Comparison of ENCODE assay signal across 23 cellular contexts in the genomic region with DNA sequence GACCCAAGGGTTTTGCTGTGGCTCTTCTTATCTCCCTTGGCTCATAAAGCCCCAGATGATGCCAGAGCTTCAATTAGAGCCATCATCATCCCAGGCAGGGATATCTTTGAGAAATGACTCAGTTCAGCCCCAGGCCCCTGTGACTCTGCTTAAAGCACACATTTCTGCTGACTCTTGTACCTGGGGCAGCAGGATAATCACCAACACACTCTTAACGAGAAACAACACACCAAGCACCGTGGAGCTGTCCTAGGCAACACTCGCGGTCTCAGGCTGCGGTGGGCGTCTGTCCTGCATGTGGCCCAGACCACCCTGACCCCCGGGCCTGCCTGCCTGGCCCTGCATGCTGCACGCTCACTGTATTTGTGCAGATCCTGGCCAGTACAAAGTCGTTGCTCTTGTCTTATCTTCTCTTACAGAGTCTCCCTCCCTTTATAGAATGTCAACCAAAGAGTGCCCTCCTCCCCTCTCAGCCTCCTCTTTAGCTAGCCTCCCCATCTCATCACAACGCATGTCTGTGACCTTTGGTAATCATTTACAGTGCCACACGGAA.
DNase-seq lines count a peak whose midpoint lies in the region; ATAC-seq and TF ChIP-seq lines count a peak whose summit lies in the region.
"Had no signal": no experiment of that assay in that cellular context is flagged by ENCODE, and none has a peak within 500 bp of the region (broad histone marks: within the 10 kb centered on the region; RNA-seq: fewer than 3 reads in every experiment).

No MANE protein-coding gene starts in this region.

- H3K27me3 ChIP-seq in heart left ventricle: no peaks in the 10 kb centered on the region
- H3K27me3 ChIP-seq: adrenal gland, cardiac muscle cell, thyroid gland had no signal

- H3K4me3 ChIP-seq in heart left ventricle: no peak overlapping the region
- H3K4me3 ChIP-seq: adrenal gland, cardiac muscle cell, thyroid gland had no signal

- peaks cover 15% of the 10 kb centered on the region for H3K36me3 Mint-ChIP-seq in T-helper 17 cell (ENCODE audit: low read depth)
- H3K36me3 Mint-ChIP-seq: mesothelial cell of epicardium, natural killer cell had no signal

- H3K27ac Mint-ChIP-seq in T-helper 17 cell: peak overlapping the region; percentile 24
- H3K27ac Mint-ChIP-seq: CD4-positive, alpha-beta T cell; dendritic cell treated with granulocyte-macrophage colony-stimulating factor and Interleukin-4, amounts not matched to agents 40 ng/mL and 50 ng/mL, for 4 days; mesothelial cell of epicardium; natural killer cell had no signal

- H3K4me3 Mint-ChIP-seq in T-helper 17 cell: no peak overlapping the region
- H3K4me3 Mint-ChIP-seq: CD4-positive, alpha-beta T cell; dendritic cell treated with granulocyte-macrophage colony-stimulating factor and Interleukin-4, amounts not matched to agents 40 ng/mL and 50 ng/mL, for 4 days; mesothelial cell of epicardium; natural killer cell had no signal

- DNase-seq in HUDEP-2 (lab: John Stamatoyannopoulos, UW; ENCODE audit: unreplicated experiment in 76 of 76) (peak in 71 of 76 experiments; percentile 13 to 81 (median 51)), T-helper 17 cell (no peak), heart left ventricle (peak in 1 of 5 donors; percentile 53), posterior vena cava (ENCODE audit: low spot score) (peak; percentile 79), H4 (ENCODE audit: low spot score) (no peak)
- DNase-seq in activated T-cell treated with anti-CD3 and anti-CD28 coated beads, Interleukin-2, amount 50 U/mL, for 1 hour: no peak
- DNase-seq in activated CD4-positive, alpha-beta T cell treated with anti-CD3 and anti-CD28 coated beads, Interleukin-2, amount 50 U/mL, for 48 hours: no peak
- DNase-seq: activated CD4-positive, alpha-beta T cell treated with anti-CD3 and anti-CD28 coated beads, Interleukin-2, amount 50 U/mL, for 4 hours; activated gamma-delta T cell treated with Interleukin-2 at 50 U/mL for 16 hours; adrenal gland; CD4-positive, alpha-beta T cell; DMS53; foreskin fibroblast; natural killer cell; NCI-H1048; NCI-H187 treated with DMSO at 0.1 percent for 48 hours; NCI-H446; NK-92 treated with Interleukin-12 subunit alpha and Interleukin-12 subunit beta, amount 100 ng/mL, for 24 hours; stimulated activated naive CD8-positive, alpha-beta T cell treated with anti-CD3 and anti-CD28 coated beads, Interleukin-15, Interleukin-2, amounts not matched to agents 100 U/mL and 50 U/mL, for 24 hours; thyroid gland had no signal

- H3K9me3 ChIP-seq in T-helper 17 cell (ENCODE audit: control insufficient read depth, low read length, poor library complexity, severe bottlenecking): no peaks in the 10 kb centered on the region
- no peaks in the 10 kb centered on the region for H3K9me3 ChIP-seq in heart left ventricle
- H3K9me3 ChIP-seq: adrenal gland, thyroid gland had no signal

- intact Hi-C loops in heart left ventricle (cut with DNase I): loop anchor here in 2 of 10 donors (5.0 to 10.0 kb wide), 2 partner anchors 201 to 458 kb away; no protein-coding TSS in a partner anchor
- intact Hi-C loops in posterior vena cava (cut with DNase I): no loop called here

- 46 to 57% (median 57%) methylated on average over 11 of the region's 11 CpGs for WGBS in heart left ventricle, 4 donors

- H3K36me3 ChIP-seq in heart left ventricle: peaks cover 0 to 66% (median 58%) of the 10 kb centered on the region in 9 donors

- ATAC-seq in T-helper 17 cell (no peak), heart left ventricle (peak; percentile 79 to 91 (median 84))
- ATAC-seq: natural killer cell; stimulated activated naive CD8-positive, alpha-beta T cell treated with anti-CD3 and anti-CD28 coated beads, Interleukin-15, Interleukin-2, amounts not matched to agents 100 U/mL and 50 U/mL, for 24 hours had no signal

- peak overlapping the region; percentile 17 to 85 (median 69) for H3K27ac ChIP-seq in heart left ventricle
- H3K27ac ChIP-seq: adrenal gland, cardiac muscle cell, thyroid gland had no signal

- no peaks in the 10 kb centered on the region for H3K27me3 Mint-ChIP-seq in T-helper 17 cell
- H3K27me3 Mint-ChIP-seq: CD4-positive, alpha-beta T cell; dendritic cell treated with granulocyte-macrophage colony-stimulating factor and Interleukin-4, amounts not matched to agents 40 ng/mL and 50 ng/mL, for 4 days had no signal

- no peak for TF ChIP-seq CTCF in heart left ventricle (IDR thresholded peaks at IDR 0.05)

- peaks cover 0 to 36% (median 14%) of the 10 kb centered on the region in 12 donors for H3K4me1 ChIP-seq in heart left ventricle
- H3K4me1 ChIP-seq: adrenal gland had no signal

- no peak for TF ChIP-seq POLR2A in heart left ventricle (IDR thresholded peaks at IDR 0.05)

- H3K4me1 Mint-ChIP-seq in T-helper 17 cell: peaks cover 13% of the 10 kb centered on the region
- H3K4me1 Mint-ChIP-seq: natural killer cell had no signal

Comparison
In these comparisons a context has a peak if more than half of its experiments do, and no peak if none do; other contexts are left out.
1. DNase-seq: peak in HUDEP-2 (71 of 76) and posterior vena cava (single experiment); none in T-helper 17 cell (0 of 3), H4 (single experiment), activated T-cell treated with anti-CD3 and anti-CD28 coated beads, Interleukin-2, amount 50 U/mL, for 1 hour (single experiment) and activated CD4-positive, alpha-beta T cell treated with anti-CD3 and anti-CD28 coated beads, Interleukin-2, amount 50 U/mL, for 48 hours (0 of 2).